12 cellular contexts compared by ENCODE assay signal in the genomic region with DNA sequence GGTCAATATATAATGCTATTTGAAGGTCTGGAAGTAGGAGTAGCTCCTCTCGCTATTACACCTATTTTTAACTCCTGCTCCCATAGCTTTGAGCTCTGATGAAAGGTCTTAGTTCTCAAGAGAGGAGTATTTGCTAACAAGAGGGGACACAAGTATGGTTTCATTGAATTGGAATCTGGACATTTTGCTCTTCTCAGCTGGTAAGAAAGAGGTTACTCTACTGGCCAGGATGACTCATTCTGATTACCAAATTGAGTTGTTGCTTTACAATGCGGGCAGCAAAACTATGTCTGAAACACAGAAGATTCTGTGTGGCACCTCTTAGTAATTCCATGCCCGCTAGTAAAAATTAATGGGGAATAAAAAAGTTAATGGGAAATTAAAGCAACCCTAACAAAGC.
DNase-seq lines count a peak whose midpoint lies in the region; ATAC-seq and TF ChIP-seq lines count a peak whose summit lies in the region.
"Had no signal": no experiment of that assay in that cellular context is flagged by ENCODE, and none has a peak within 500 bp of the region (broad histone marks: within the 10 kb centered on the region; RNA-seq: fewer than 3 reads in every experiment).

No MANE protein-coding gene starts in this region.

- no peak overlapping the region for H3K4me3 ChIP-seq in fibroblast of mammary gland (ENCODE audit: control insufficient read depth, low read depth, low read length)
- H3K4me3 ChIP-seq in gastrocnemius medialis, result no peak overlapping the region

- ATAC-seq in gastrocnemius medialis (peak; percentile 79 to 86), GM21737 (IDR thresholded peaks at IDR 0.05; ENCODE audit: unreplicated experiment) (no peak), GM19397 (IDR thresholded peaks at IDR 0.05; ENCODE audit: unreplicated experiment) (no peak)
- ATAC-seq: WTC11 had no signal

- no peaks in the 10 kb centered on the region for H3K4me1 Mint-ChIP-seq in activated T-cell treated with anti-CD3 and anti-CD28 coated beads, Interleukin-2, amount 50 U/mL, for 24 hours (ENCODE audit: low read depth)
- H3K4me1 Mint-ChIP-seq: activated naive CD8-positive, alpha-beta T cell treated with anti-CD3 and anti-CD28 coated beads for 36 hours had no signal

- in situ Hi-C loops in gastrocnemius medialis (cut with MboI; ENCODE audit: low sequenced_read_pairs in 4 of 4), result loop anchor here in 2 of 4 donors (10.0 kb wide), 1 partner anchor 56 kb away; no protein-coding TSS in a partner anchor

- peak; percentile 85 for DNase-seq in GM03348 (ENCODE audit: low spot score)
- peak; percentile 59 for DNase-seq in RWPE1 (ENCODE audit: low spot score)
- DNase-seq in fibroblast of mammary gland (ENCODE audit: low read depth), result peak; percentile 94
- no peak for DNase-seq in gastrocnemius medialis
- no peak for DNase-seq in activated T-cell treated with anti-CD3 and anti-CD28 coated beads, Interleukin-2, amount 50 U/mL, for 24 hours
- DNase-seq in hippocampal formation (lab: John Stamatoyannopoulos, UW), result no peak
- DNase-seq: activated naive CD8-positive, alpha-beta T cell treated with anti-CD3 and anti-CD28 coated beads for 36 hours; hypothalamus; NCI-H446 had no signal

- H3K27ac ChIP-seq in RWPE1 (no peak overlapping the region), gastrocnemius medialis (peak overlapping the region in 3 of 4 donors; percentile 18 to 47 (median 43))

- no peak for TF ChIP-seq CTCF in RWPE1 (conservative IDR thresholded peaks at IDR 0.05; ENCODE audit: low read depth)
- no peak for TF ChIP-seq CTCF in fibroblast of mammary gland (conservative IDR thresholded peaks at IDR 0.05; ENCODE audit: control insufficient read depth, insufficient read depth, low read depth, low read length)
- no peak for TF ChIP-seq CTCF in gastrocnemius medialis (IDR thresholded peaks at IDR 0.05 in 4 of 5, conservative IDR thresholded peaks at IDR 0.05 in 1 of 5)

- no peak overlapping the region for H3K27ac Mint-ChIP-seq in activated T-cell treated with anti-CD3 and anti-CD28 coated beads, Interleukin-2, amount 50 U/mL, for 24 hours
- H3K27ac Mint-ChIP-seq: activated naive CD8-positive, alpha-beta T cell treated with anti-CD3 and anti-CD28 coated beads for 36 hours; WTC11 had no signal

- intact Hi-C loops in gastrocnemius medialis (cut with DNase I; ENCODE audit: low total_unique reads), result no loop called here

- no peaks in the 10 kb centered on the region for H3K27me3 ChIP-seq in gastrocnemius medialis

- no peaks in the 10 kb centered on the region for H3K9me3 Mint-ChIP-seq in activated T-cell treated with anti-CD3 and anti-CD28 coated beads, Interleukin-2, amount 50 U/mL, for 24 hours
- H3K9me3 Mint-ChIP-seq: activated naive CD8-positive, alpha-beta T cell treated with anti-CD3 and anti-CD28 coated beads for 36 hours; WTC11 had no signal

- no peak for TF ChIP-seq POLR2A in gastrocnemius medialis (IDR thresholded peaks at IDR 0.05)

- H3K4me3 Mint-ChIP-seq in activated T-cell treated with anti-CD3 and anti-CD28 coated beads, Interleukin-2, amount 50 U/mL, for 24 hours, result no peak overlapping the region
- H3K4me3 Mint-ChIP-seq: activated naive CD8-positive, alpha-beta T cell treated with anti-CD3 and anti-CD28 coated beads for 36 hours; WTC11 had no signal

- H3K36me3 ChIP-seq in gastrocnemius medialis, result no peaks in the 10 kb centered on the region

- POLR2A ChIA-PET in RWPE1 (lab: Yijun Ruan, JAX; ENCODE audit: low non-redundant PET), result no interaction called here

- peaks cover 0 to 5% of the 10 kb centered on the region in 2 donors for H3K4me1 ChIP-seq in gastrocnemius medialis

- H3K27me3 Mint-ChIP-seq in activated T-cell treated with anti-CD3 and anti-CD28 coated beads, Interleukin-2, amount 50 U/mL, for 24 hours, result no peaks in the 10 kb centered on the region
- H3K27me3 Mint-ChIP-seq: activated naive CD8-positive, alpha-beta T cell treated with anti-CD3 and anti-CD28 coated beads for 36 hours had no signal

- CTCF ChIA-PET in RWPE1 (lab: Yijun Ruan, JAX), result interaction anchor here (0.7 kb wide), 1 partner anchor 531 kb away, joined by 3 read pairs; no protein-coding TSS in a partner anchor

- no peaks in the 10 kb centered on the region for H3K9me3 ChIP-seq in gastrocnemius medialis

- no peaks in the 10 kb centered on the region for H3K36me3 Mint-ChIP-seq in activated T-cell treated with anti-CD3 and anti-CD28 coated beads, Interleukin-2, amount 50 U/mL, for 24 hours (ENCODE audit: low read depth)
- H3K36me3 Mint-ChIP-seq: activated naive CD8-positive, alpha-beta T cell treated with anti-CD3 and anti-CD28 coated beads for 36 hours; WTC11 had no signal

Comparison
In these comparisons a context has a peak if more than half of its experiments do, and no peak if none do; other contexts are left out.
1. DNase-seq: peak in GM03348 (single experiment), RWPE1 (single experiment) and fibroblast of mammary gland (single experiment); none in gastrocnemius medialis (0 of 2), activated T-cell treated with anti-CD3 and anti-CD28 coated beads, Interleukin-2, amount 50 U/mL, for 24 hours (single experiment) and hippocampal formation (0 of 2).
2. ATAC-seq: peak in gastrocnemius medialis (2 of 2); none in GM21737 (single experiment) and GM19397 (single experiment).